ENCODE assay signal across 8 cellular contexts in the genomic region with DNA sequence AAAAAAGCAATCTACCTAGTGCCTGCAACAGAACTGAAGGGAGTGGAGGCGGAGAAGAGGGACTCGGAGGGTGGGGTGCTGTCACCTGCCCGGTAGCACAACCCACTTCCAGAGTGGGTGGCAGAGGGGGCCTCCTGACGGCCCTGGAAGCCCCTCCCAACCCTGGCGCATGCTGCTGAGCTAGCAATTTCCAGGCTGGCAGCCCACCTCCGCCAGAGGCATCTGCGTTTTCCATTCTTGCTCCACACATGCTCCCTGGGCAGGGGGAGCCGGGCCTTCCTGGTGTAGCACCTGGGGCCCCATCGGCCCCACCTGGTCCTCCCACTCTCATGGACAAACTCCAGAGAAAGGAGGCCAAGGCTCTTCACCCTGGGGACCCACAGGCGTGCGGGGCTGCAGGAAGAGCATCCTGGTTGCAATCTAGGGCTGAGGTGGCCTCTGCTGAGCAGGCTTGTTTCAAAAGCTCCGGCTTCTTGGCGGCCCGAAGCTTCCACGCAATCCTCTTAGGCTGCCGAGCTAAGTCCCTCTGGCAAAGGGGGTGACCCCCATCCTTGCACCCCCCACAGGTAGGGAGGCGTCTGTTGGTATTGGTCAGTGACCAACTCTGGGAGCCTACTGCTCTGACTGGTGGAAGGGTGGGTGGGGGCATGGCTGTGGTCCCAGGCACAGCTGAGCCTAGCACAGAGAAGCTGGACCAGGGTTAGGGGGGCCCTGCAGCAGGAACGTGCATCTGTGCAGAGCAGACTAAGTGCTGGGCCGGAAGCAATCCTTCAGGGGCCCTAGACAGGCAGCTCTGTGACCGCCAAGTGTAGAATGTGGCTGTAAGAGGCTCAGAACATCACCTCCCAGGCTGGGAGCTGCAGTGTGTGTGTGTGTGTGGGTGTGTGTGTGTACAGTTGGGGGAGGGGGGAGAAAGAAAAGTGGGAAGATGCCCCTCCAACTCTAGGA. TPM values are rescaled to one million over a fixed set of nuclear protein-coding genes. Genes with fewer than 3 reads are reported as not detected.
A peak's percentile ranks its signal among the peaks of the same experiment; 100 is the strongest.
DNase-seq lines count a peak whose midpoint lies in the region; ATAC-seq and TF ChIP-seq lines count a peak whose summit lies in the region.

No MANE protein-coding gene starts in this region.

- CTCF ChIA-PET in CD8-positive, alpha-beta T cell (lab: Charles Lee), result no interaction called here

- peaks cover 39% of the 10 kb centered on the region for H3K4me1 Mint-ChIP-seq in CD8-positive, alpha-beta T cell (ENCODE audit: low read depth)
- peaks cover 54% of the 10 kb centered on the region for H3K4me1 Mint-ChIP-seq in dendritic cell treated with granulocyte-macrophage colony-stimulating factor and Interleukin-4, amounts not matched to agents 40 ng/mL and 50 ng/mL, for 4 days (ENCODE audit: low read depth)
- H3K4me1 Mint-ChIP-seq in memory B cell, result peaks cover 34% of the 10 kb centered on the region

- peak in 3 of 7 experiments; percentile 9 to 47 (median 10) for DNase-seq in CD8-positive, alpha-beta T cell
- DNase-seq in NT2/D1 (ENCODE audit: low read depth, low spot score) (no peak), memory B cell (ENCODE audit: low spot score in 2 of 2) (peak in 1 of 2 donors; percentile 9), NCI-H2171 (lab: John Stamatoyannopoulos, UW) (no peak), NCI-H524 (lab: John Stamatoyannopoulos, UW) (no peak)

- intact Hi-C loops in CD8-positive, alpha-beta T cell (cut with DNase I, micrococcal nuclease), result loop anchor here in 1 of 2 experiments (2.0 to 5.0 kb wide), 2 partner anchors 1563 to 1659 kb away; a partner anchor contains a TSS
- intact Hi-C loops in dendritic cell treated with granulocyte-macrophage colony-stimulating factor and Interleukin-4, amounts not matched to agents 40 ng/mL and 50 ng/mL, for 4 days (cut with micrococcal nuclease), result loop anchor here (2.0 kb wide), 1 partner anchor 219 kb away; no protein-coding TSS in a partner anchor

- H3K27ac ChIP-seq in CD8-positive, alpha-beta T cell (ENCODE audit: low read depth, low read length), result no peak overlapping the region

- no peak for ATAC-seq in CD8-positive, alpha-beta T cell
- no peak for ATAC-seq in memory B cell (ENCODE audit: low read depth)
- ATAC-seq in HG03439 (IDR thresholded peaks at IDR 0.05; ENCODE audit: unreplicated experiment), result no peak
- no peak for ATAC-seq in HG03342 (IDR thresholded peaks at IDR 0.05; ENCODE audit: unreplicated experiment)

- H3K27me3 ChIP-seq in CD8-positive, alpha-beta T cell (ENCODE audit: insufficient read depth, low read length), result no peaks in the 10 kb centered on the region
- H3K27me3 ChIP-seq in NT2/D1 (ENCODE audit: insufficient read depth, insufficient read length), result peaks cover 13% of the 10 kb centered on the region

- H3K9ac ChIP-seq in NT2/D1 (ENCODE audit: insufficient read length, low read depth), result peak overlapping the region; percentile 96

- no peaks in the 10 kb centered on the region for H3K27me3 Mint-ChIP-seq in CD8-positive, alpha-beta T cell (ENCODE audit: low read depth)
- peaks cover 34% of the 10 kb centered on the region for H3K27me3 Mint-ChIP-seq in dendritic cell treated with granulocyte-macrophage colony-stimulating factor and Interleukin-4, amounts not matched to agents 40 ng/mL and 50 ng/mL, for 4 days
- H3K27me3 Mint-ChIP-seq in memory B cell, result no peaks in the 10 kb centered on the region

- peaks cover 2% of the 10 kb centered on the region for H3K36me3 Mint-ChIP-seq in CD8-positive, alpha-beta T cell
- H3K36me3 Mint-ChIP-seq in dendritic cell treated with granulocyte-macrophage colony-stimulating factor and Interleukin-4, amounts not matched to agents 40 ng/mL and 50 ng/mL, for 4 days (ENCODE audit: low read depth), result peaks cover 23% of the 10 kb centered on the region
- peaks cover 8% of the 10 kb centered on the region for H3K36me3 Mint-ChIP-seq in memory B cell

- peak overlapping the region; percentile 86 for H3K4me3 Mint-ChIP-seq in CD8-positive, alpha-beta T cell
- H3K4me3 Mint-ChIP-seq in dendritic cell treated with granulocyte-macrophage colony-stimulating factor and Interleukin-4, amounts not matched to agents 40 ng/mL and 50 ng/mL, for 4 days, result peak overlapping the region; percentile 98
- peak overlapping the region; percentile 97 for H3K4me3 Mint-ChIP-seq in memory B cell

- POLR2A ChIA-PET in CD8-positive, alpha-beta T cell (lab: Charles Lee), result no interaction called here

- peak overlapping the region; percentile 68 for H3K4me3 ChIP-seq in CD8-positive, alpha-beta T cell (ENCODE audit: low read depth, low read length)
- H3K4me3 ChIP-seq in NT2/D1 (ENCODE audit: insufficient read length, low read depth), result peak overlapping the region; percentile 93

- no peaks in the 10 kb centered on the region for H3K9me3 ChIP-seq in CD8-positive, alpha-beta T cell (ENCODE audit: low read length)
- no peaks in the 10 kb centered on the region for H3K9me3 ChIP-seq in NT2/D1 (ENCODE audit: insufficient read depth, low read length)

- no peaks in the 10 kb centered on the region for H3K9me3 Mint-ChIP-seq in CD8-positive, alpha-beta T cell
- H3K9me3 Mint-ChIP-seq in dendritic cell treated with granulocyte-macrophage colony-stimulating factor and Interleukin-4, amounts not matched to agents 40 ng/mL and 50 ng/mL, for 4 days, result no peaks in the 10 kb centered on the region
- H3K9me3 Mint-ChIP-seq in memory B cell, result no peaks in the 10 kb centered on the region

- peaks cover 33% of the 10 kb centered on the region for H3K4me1 ChIP-seq in CD8-positive, alpha-beta T cell (ENCODE audit: insufficient read depth, low read length)
- peaks cover 50% of the 10 kb centered on the region for H3K4me1 ChIP-seq in NT2/D1 (ENCODE audit: insufficient read depth, insufficient read length)

- no peaks in the 10 kb centered on the region for H3K36me3 ChIP-seq in CD8-positive, alpha-beta T cell (ENCODE audit: insufficient read depth, low read length)
- peaks cover 65% of the 10 kb centered on the region for H3K36me3 ChIP-seq in NT2/D1 (ENCODE audit: insufficient read depth, insufficient read length, low read length)

- no peak for TF ChIP-seq CTCF in CD8-positive, alpha-beta T cell (IDR thresholded peaks at IDR 0.05)

- no peak overlapping the region for H3K27ac Mint-ChIP-seq in CD8-positive, alpha-beta T cell
- H3K27ac Mint-ChIP-seq in dendritic cell treated with granulocyte-macrophage colony-stimulating factor and Interleukin-4, amounts not matched to agents 40 ng/mL and 50 ng/mL, for 4 days, result peak overlapping the region; percentile 81
- H3K27ac Mint-ChIP-seq in memory B cell, result no peak overlapping the region

RNA-seq across cellular contexts. Expression of a gene that starts 2.6 kb away (rescaled TPM):
- 1 to 10 TPM; 6.3 to 7.7 TPM for total RNA-seq in CD8-positive, alpha-beta T cell
